Comparison of ENCODE assay signal across 1 cellular context in genomic region chr6:43623880-43624785, GRCh38.
TF ChIP-seq lines count a peak whose summit lies in the region.

No MANE protein-coding gene starts in this region.

TF ChIP-seq in HCT116, 20 proteins besides CTCF, POLR2A, EP300 and RAD21:
- TF ChIP-seq ZBTB33 (IDR thresholded peaks at IDR 0.05; ENCODE audit: extremely low read depth, insufficient replicate concordance, low read length), result no peak
- peak; percentile 38; the same call in 1 of the 2 replicates for TF ChIP-seq POLR2AphosphoS5 (IDR thresholded peaks at IDR 0.05; ENCODE audit: low read depth, low read length)
- TF ChIP-seq ATF3 (IDR thresholded peaks at IDR 0.05), result no peak
- TF ChIP-seq ELF1 (IDR thresholded peaks at IDR 0.05; ENCODE audit: borderline replicate concordance, low read depth), result no peak
- TF ChIP-seq MAX (IDR thresholded peaks at IDR 0.05), result no peak
- TF ChIP-seq REST (IDR thresholded peaks at IDR 0.05; ENCODE audit: low read depth), result no peak
- TF ChIP-seq SP1 (IDR thresholded peaks at IDR 0.05; ENCODE audit: low read depth), result no peak
- TF ChIP-seq JUND (IDR thresholded peaks at IDR 0.05), result no peak
